ENCODE assay signal across 13 cellular contexts in the genomic region with DNA sequence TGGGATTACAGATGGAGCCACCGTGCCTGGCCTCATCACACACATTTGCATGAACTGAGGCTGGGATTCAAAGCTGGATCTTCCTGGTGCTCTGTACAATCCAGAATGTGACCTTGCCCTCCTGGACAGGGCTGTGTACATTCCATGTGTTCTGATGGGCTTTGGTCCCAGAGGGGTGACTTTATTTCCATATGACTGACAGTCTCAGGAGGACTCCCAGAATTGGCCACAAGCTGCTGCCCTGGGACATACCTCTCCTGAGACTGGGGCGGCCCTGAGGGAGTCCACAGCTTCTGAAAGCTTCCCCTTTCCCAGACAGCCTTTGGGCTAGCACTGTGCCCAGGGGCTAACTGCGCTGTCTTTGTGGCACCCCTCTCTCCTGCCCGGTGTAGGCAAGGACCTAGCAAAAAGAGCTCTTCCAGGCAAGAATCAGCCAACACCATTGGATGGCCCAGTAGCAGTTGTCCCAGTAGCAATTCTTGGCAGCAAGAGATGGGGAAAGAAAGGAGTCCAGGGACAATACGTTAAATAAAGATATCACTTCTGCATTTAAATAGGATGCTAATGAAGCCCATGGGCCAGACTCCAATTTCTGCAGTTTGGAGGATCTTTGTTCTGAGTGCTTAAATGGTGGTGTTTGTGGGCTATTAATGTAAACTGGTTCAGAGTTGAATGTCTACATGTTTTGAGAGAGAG.
"Had no signal": no experiment of that assay in that cellular context is flagged by ENCODE, and none has a peak within 500 bp of the region (broad histone marks: within the 10 kb centered on the region; RNA-seq: fewer than 3 reads in every experiment).

No MANE protein-coding gene starts in this region.

- DNase-seq: activated B cell treated with CpG ODN at 0.5 μM for 24 hours; activated CD4-positive, alpha-beta T cell treated with anti-CD3 and anti-CD28 coated beads, Interleukin-2, amount 10 ng/mL, durations not matched to agents 24 days and 14 days; activated naive CD4-positive, alpha-beta T cell treated with anti-CD3 and anti-CD28 coated beads for 36 hours; activated T-cell treated with anti-CD3 and anti-CD28 coated beads for 4 hours; effector memory CD8-positive, alpha-beta T cell; left colon; mammary epithelial cell; stimulated activated CD4-positive, alpha-beta T cell treated with anti-CD3 and anti-CD28 coated beads, Interleukin-2, amount 100 ng/mL, for 48 hours; stimulated activated naive CD8-positive, alpha-beta T cell treated with anti-CD3 and anti-CD28 coated beads, Interleukin-15, Interleukin-2, amounts not matched to agents 100 U/mL and 50 U/mL, for 24 hours had no signal

- ATAC-seq: activated T-helper 17 cell treated with anti-CD3 and anti-CD28 coated beads, Interleukin-2, amount 50 U/mL, for 72 hours; effector memory CD8-positive, alpha-beta T cell; gastroesophageal sphincter; left colon; stimulated activated naive CD8-positive, alpha-beta T cell treated with anti-CD3 and anti-CD28 coated beads, Interleukin-15, Interleukin-2, amounts not matched to agents 100 U/mL and 50 U/mL, for 24 hours had no signal

- H3K27ac ChIP-seq: epithelial cell of prostate, gastroesophageal sphincter, testis had no signal

- H3K36me3 ChIP-seq: gastroesophageal sphincter had no signal

- H3K9me3 ChIP-seq: gastroesophageal sphincter, testis had no signal

- H3K4me1 ChIP-seq: gastroesophageal sphincter, testis had no signal

- H3K4me3 ChIP-seq: gastroesophageal sphincter, testis had no signal

- H3K27me3 ChIP-seq: gastroesophageal sphincter, testis had no signal
